Comparison of ENCODE assay signal across 8 cellular contexts in the genomic region with DNA sequence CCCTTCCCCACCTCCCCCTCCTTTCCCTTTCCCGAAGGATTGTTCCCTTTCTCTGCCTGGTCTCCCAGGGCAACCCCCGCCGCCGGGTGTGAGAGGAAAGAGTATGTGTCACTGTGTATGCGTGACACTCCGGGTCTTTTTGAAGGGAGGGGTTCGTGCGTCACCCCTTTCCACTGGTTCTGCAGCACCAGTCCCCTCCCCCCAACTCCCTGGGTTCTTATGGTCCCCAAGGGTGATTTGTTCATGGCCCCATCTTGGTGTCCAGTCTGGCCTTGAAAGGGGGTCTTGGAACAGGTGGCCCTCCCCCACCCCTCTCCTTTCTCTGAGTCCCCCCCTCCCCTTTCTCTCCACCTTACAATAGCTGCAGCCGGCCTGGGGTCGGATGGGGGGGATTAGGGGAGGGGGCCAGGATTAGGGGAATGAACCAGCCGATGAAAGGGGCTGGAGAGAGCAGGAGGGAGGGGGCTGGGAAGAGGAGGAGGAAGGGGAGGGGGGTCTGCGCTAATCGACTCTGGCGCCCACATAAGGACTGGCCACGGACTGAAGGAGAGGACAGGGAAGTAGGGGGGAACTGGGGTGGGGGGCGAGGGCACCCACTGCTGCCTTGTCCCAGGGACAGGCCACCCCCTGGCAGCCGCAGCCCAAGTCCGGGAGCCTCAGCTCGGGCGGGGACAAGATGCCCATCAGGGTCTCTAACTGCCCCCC. TPM values are rescaled to one million over a fixed set of nuclear protein-coding genes. Genes with fewer than 3 reads are reported as not detected.
DNase-seq lines count a peak whose midpoint lies in the region; ATAC-seq, FAIRE-seq and TF ChIP-seq lines count a peak whose summit lies in the region.

No MANE protein-coding gene starts in this region.

- TF ChIP-seq POLR2A in esophagus squamous epithelium (IDR thresholded peaks at IDR 0.05): no peak

- no peaks in the 10 kb centered on the region for H3K9me2 ChIP-seq in PC-3 (replicated peaks; ENCODE audit: low read length)

- H3K27ac ChIP-seq in PC-3 (ENCODE audit: low read length) (peak overlapping the region; percentile 84), esophagus squamous epithelium (peak overlapping the region; percentile 96 to 98 (median 96)), pancreas (peak overlapping the region in 2 of 4 donors; percentile 92 to 94)

- H3K36me3 ChIP-seq in PC-3 (ENCODE audit: low read depth, low read length) (peaks cover 19% of the 10 kb centered on the region), esophagus squamous epithelium (peaks cover 14 to 48% (median 21%) of the 10 kb centered on the region in 3 donors), pancreas (peaks cover 0 to 27% (median 16%) of the 10 kb centered on the region in 3 donors)

- no peaks in the 10 kb centered on the region for H3K9me3 ChIP-seq in PC-3 (ENCODE audit: low read length)
- H3K9me3 ChIP-seq in esophagus squamous epithelium: no peaks in the 10 kb centered on the region
- H3K9me3 ChIP-seq in pancreas: no peaks in the 10 kb centered on the region

- no peaks in the 10 kb centered on the region for H4K20me1 ChIP-seq in PC-3 (ENCODE audit: low read length)

- DNase-seq in ELR (ENCODE audit: low read depth): peak; percentile 93
- DNase-seq in PC-3: peak; percentile 76
- DNase-seq in esophagus squamous epithelium (lab: John Stamatoyannopoulos, UW): no peak
- DNase-seq in pancreas: peak in 4 of 6 donors; percentile 31 to 77 (median 48)
- no peak for DNase-seq in COR-L47 (lab: John Stamatoyannopoulos, UW)
- no peak for DNase-seq in NCI-H146 (lab: John Stamatoyannopoulos, UW)

- 22 to 27% methylated on average over 12 to 17 of the region's 20 CpGs for WGBS in esophagus squamous epithelium, 2 donors
- 23 to 26% methylated on average over 19 to 20 of the region's 20 CpGs for WGBS in pancreas, 2 donors

- H3K27me3 ChIP-seq in PC-3 (ENCODE audit: low read length) (no peaks in the 10 kb centered on the region), esophagus squamous epithelium (no peaks in the 10 kb centered on the region), pancreas (no peaks in the 10 kb centered on the region)

- no TSS peak for BruUV-seq in PC-3 (replicated peaks; lab: Mats Ljungman, UMichigan)

- intact Hi-C loops in PC-3 (cut with micrococcal nuclease) (loop anchor here (2.0 to 10.0 kb wide), 3 partner anchors 42 to 208 kb away; a partner anchor contains a TSS), esophagus squamous epithelium (cut with DNase I) (no loop called here), pancreas (cut with DNase I) (no loop called here)

- POLR2A ChIA-PET in PC-3 (lab: Charles Lee; ENCODE audit: unreplicated experiment): no interaction called here

- TF ChIP-seq CTCF in PC-3 (conservative IDR thresholded peaks at IDR 0.05; ENCODE audit: low read depth, low read length): no peak
- TF ChIP-seq CTCF in esophagus squamous epithelium (IDR thresholded peaks at IDR 0.05): no peak
- TF ChIP-seq CTCF in pancreas (IDR thresholded peaks at IDR 0.05): no peak

- FAIRE-seq in pancreas (lab: Jason Lieb, UNC): no peak

- ATAC-seq in PC-3: peak; percentile 41
- no peak for ATAC-seq in pancreas
- ATAC-seq in HG03442 (IDR thresholded peaks at IDR 0.05; ENCODE audit: unreplicated experiment): no peak
- ATAC-seq in HG03520 (IDR thresholded peaks at IDR 0.05; ENCODE audit: unreplicated experiment): no peak

- no peaks in the 10 kb centered on the region for H3F3A ChIP-seq in PC-3 (ENCODE audit: low read length, unreplicated experiment)

- H3K4me2 ChIP-seq in PC-3 (ENCODE audit: low read length): peak overlapping the region; percentile 100

- CTCF ChIA-PET in PC-3 (lab: Charles Lee): no interaction called here

- peak overlapping the region; percentile 98 for H3K9ac ChIP-seq in PC-3 (ENCODE audit: low read length)

- H3K4me1 ChIP-seq in PC-3 (ENCODE audit: insufficient read depth, low read length) (peaks cover 49% of the 10 kb centered on the region), esophagus squamous epithelium (peaks cover 30 to 73% (median 35%) of the 10 kb centered on the region in 3 donors), pancreas (peaks cover 9 to 19% (median 10%) of the 10 kb centered on the region in 3 donors)

- H2AFZ ChIP-seq in PC-3 (ENCODE audit: low read length): peak overlapping the region; percentile 84; the same call in 1 of the 2 replicates

- H3K4me3 ChIP-seq in PC-3 (ENCODE audit: low read length) (peak overlapping the region; percentile 84), esophagus squamous epithelium (peak overlapping the region; percentile 84 to 91 (median 86)), pancreas (peak overlapping the region in 3 of 4 donors; percentile 62 to 86 (median 74))

- H3K79me2 ChIP-seq in PC-3 (ENCODE audit: low read length): peaks cover 26% of the 10 kb centered on the region

RNA-seq across cellular contexts. Expression of a gene that starts 1.3 kb away (rescaled TPM):
- 23.3 and 37.5 TPM in 2 replicates for total RNA-seq in PC-3 (2014; rRNA removed)
- total RNA-seq in esophagus squamous epithelium: 10 to 100 TPM; 10.9 to 20.6 (median 13.9) TPM
- 10 to 100 TPM; 15.0 to 28.0 (median 20.1) TPM for total RNA-seq in pancreas
- polyA plus RNA-seq in pancreas: 10 to 100 TPM; 47.4 to 57.6 TPM

RNA-seq across cellular contexts. Expression of a gene that starts 2.6 kb away (rescaled TPM):
- total RNA-seq in PC-3 (2014; rRNA removed): 4.2 and 6.2 TPM in 2 replicates
- total RNA-seq in esophagus squamous epithelium: 10 to 100 TPM; 15.1 to 42.5 (median 26.3) TPM
- 10 to 100 TPM; 20.9 to 47.3 (median 31.4) TPM for total RNA-seq in pancreas
- polyA plus RNA-seq in pancreas: 10 to 100 TPM; 36.2 to 47.4 TPM

RNA-seq across cellular contexts. Expression of a gene that starts 6.3 kb away (rescaled TPM):
- 128 and 149 TPM in 2 replicates for total RNA-seq in PC-3 (2014; rRNA removed)
- total RNA-seq in esophagus squamous epithelium: 10 to 100 TPM; 43.1 to 72.4 (median 62.4) TPM
- total RNA-seq in pancreas: 10 to 100 TPM; 41.6 to 87.5 (median 64.5) TPM
- 100 to 1,000 TPM in 1 of 2 donors, 10 to 100 TPM in 1; 53.9 to 111 TPM for polyA plus RNA-seq in pancreas

RNA-seq across cellular contexts. Expression of a gene that starts 6.6 kb away (rescaled TPM):
- 24.0 and 30.9 TPM in 2 replicates for total RNA-seq in PC-3 (2014; rRNA removed)
- 10 to 100 TPM; 13.9 to 26.7 (median 16.7) TPM for total RNA-seq in esophagus squamous epithelium
- total RNA-seq in pancreas: 10 to 100 TPM; 20.1 to 30.9 (median 21.9) TPM
- 10 to 100 TPM; 48.8 to 68.3 TPM for polyA plus RNA-seq in pancreas

RNA-seq across cellular contexts. Expression of a gene that starts 14.7 kb away (rescaled TPM):
- 0.58 and 0.63 TPM in 2 replicates for total RNA-seq in PC-3 (2014; rRNA removed)
- under 1 TPM; 0.23 to 0.61 (median 0.41) TPM for total RNA-seq in esophagus squamous epithelium
- total RNA-seq in pancreas: under 1 TPM; 0.15 to 0.75 (median 0.36) TPM
- polyA plus RNA-seq in pancreas: 1 to 10 TPM; 2.9 to 3.1 TPM

Comparison
In these comparisons a context has a peak if more than half of its experiments do, and no peak if none do; other contexts are left out.
1. DNase-seq: peak in ELR (single experiment), PC-3 (single experiment) and pancreas (4 of 6); none in esophagus squamous epithelium (single experiment), COR-L47 (single experiment) and NCI-H146 (single experiment).
2. Peak in every context shown above with its lines, with median percentiles within 50 percentile points of each other: H3K4me3 ChIP-seq.